1 cellular context compared by ENCODE assay signal in the genomic region with DNA sequence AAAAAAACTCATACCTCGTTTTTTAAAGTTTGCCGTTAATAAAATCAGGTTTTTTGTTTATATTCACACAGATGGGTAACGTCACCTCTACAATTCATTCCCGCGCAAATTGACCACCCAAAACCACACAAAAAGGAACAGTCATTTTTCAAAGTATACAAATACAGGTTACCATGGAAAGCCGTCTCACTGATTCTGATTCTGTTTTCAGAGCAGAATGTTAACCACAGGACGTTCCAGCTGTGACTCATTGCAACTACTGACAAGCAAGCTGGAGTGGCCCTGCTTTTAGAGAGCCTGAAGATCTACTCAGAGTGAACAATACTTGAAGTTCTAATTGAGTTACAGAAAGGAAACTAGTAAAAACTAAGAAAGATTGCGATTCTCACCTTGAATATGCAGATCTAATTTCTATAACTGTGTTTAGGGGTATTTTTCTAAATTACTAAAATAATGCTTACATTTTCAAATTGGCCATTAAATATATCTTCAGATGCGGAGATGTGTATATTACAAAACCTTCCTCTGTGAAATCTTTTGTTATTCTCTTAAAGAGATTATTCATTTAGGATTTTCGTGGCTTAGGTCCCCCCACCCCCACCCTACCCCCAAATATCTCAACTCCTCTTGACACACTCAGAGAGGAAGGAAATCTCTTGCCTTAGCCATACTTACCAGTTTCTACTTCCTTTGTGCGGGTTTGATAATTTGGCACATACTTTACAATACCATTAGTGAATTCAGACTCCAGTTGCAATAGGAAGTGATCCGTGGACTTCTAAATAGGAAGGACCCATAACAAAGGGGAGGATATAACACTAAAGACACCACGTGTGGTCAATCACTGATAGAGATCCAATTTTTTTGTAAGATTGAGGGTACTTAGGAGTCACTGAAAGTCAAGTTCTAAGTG.
TF ChIP-seq lines count a peak whose summit lies in the region.

No MANE protein-coding gene starts in this region.

TF ChIP-seq in GM23338, 12 proteins besides CTCF, POLR2A, EP300 and RAD21 (continued from another document):
- TF ChIP-seq, protein P1, sequence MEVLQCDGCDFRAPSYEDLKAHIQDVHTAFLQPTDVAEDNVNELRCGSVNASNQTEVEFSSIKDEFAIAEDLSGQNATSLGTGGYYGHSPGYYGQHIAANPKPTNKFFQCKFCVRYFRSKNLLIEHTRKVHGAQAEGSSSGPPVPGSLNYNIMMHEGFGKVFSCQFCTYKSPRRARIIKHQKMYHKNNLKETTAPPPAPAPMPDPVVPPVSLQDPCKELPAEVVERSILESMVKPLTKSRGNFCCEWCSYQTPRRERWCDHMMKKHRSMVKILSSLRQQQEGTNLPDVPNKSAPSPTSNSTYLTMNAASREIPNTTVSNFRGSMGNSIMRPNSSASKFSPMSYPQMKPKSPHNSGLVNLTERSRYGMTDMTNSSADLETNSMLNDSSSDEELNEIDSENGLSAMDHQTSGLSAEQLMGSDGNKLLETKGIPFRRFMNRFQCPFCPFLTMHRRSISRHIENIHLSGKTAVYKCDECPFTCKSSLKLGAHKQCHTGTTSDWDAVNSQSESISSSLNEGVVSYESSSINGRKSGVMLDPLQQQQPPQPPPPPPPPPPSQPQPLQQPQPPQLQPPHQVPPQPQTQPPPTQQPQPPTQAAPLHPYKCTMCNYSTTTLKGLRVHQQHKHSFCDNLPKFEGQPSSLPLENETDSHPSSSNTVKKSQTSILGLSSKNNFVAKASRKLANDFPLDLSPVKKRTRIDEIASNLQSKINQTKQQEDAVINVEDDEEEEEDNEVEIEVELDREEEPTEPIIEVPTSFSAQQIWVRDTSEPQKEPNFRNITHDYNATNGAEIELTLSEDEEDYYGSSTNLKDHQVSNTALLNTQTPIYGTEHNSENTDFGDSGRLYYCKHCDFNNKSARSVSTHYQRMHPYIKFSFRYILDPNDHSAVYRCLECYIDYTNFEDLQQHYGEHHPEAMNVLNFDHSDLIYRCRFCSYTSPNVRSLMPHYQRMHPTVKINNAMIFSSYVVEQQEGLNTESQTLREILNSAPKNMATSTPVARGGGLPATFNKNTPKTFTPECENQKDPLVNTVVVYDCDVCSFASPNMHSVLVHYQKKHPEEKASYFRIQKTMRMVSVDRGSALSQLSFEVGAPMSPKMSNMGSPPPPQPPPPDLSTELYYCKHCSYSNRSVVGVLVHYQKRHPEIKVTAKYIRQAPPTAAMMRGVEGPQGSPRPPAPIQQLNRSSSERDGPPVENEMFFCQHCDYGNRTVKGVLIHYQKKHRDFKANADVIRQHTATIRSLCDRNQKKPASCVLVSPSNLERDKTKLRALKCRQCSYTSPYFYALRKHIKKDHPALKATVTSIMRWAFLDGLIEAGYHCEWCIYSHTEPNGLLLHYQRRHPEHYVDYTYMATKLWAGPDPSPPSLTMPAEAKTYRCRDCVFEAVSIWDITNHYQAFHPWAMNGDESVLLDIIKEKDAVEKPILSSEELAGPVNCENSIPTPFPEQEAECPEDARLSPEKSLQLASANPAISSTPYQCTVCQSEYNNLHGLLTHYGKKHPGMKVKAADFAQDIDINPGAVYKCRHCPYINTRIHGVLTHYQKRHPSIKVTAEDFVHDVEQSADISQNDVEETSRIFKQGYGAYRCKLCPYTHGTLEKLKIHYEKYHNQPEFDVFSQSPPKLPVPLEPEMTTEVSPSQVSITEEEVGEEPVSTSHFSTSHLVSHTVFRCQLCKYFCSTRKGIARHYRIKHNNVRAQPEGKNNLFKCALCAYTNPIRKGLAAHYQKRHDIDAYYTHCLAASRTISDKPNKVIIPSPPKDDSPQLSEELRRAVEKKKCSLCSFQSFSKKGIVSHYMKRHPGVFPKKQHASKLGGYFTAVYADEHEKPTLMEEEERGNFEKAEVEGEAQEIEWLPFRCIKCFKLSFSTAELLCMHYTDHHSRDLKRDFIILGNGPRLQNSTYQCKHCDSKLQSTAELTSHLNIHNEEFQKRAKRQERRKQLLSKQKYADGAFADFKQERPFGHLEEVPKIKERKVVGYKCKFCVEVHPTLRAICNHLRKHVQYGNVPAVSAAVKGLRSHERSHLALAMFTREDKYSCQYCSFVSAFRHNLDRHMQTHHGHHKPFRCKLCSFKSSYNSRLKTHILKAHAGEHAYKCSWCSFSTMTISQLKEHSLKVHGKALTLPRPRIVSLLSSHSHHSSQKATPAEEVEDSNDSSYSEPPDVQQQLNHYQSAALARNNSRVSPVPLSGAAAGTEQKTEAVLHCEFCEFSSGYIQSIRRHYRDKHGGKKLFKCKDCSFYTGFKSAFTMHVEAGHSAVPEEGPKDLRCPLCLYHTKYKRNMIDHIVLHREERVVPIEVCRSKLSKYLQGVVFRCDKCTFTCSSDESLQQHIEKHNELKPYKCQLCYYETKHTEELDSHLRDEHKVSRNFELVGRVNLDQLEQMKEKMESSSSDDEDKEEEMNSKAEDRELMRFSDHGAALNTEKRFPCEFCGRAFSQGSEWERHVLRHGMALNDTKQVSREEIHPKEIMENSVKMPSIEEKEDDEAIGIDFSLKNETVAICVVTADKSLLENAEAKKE (CRISPR knock-in tag; IDR thresholded peaks at IDR 0.05): no peak
- TF ChIP-seq STAT1 (IDR thresholded peaks at IDR 0.05; ENCODE audit: unreplicated experiment) (no peak), CREB1 (CRISPR knock-in tag; IDR thresholded peaks at IDR 0.05; ENCODE audit: low read depth) (no peak), POLR2AphosphoS5 (IDR thresholded peaks at IDR 0.05; ENCODE audit: low read depth) (no peak), EZH2phosphoT487 (IDR thresholded peaks at IDR 0.05; ENCODE audit: unreplicated experiment) (no peak), JUNB (IDR thresholded peaks at IDR 0.05; ENCODE audit: unreplicated experiment) (no peak), NANOG (IDR thresholded peaks at IDR 0.05; ENCODE audit: borderline replicate concordance) (no peak), ZNF114 (CRISPR knock-in tag; IDR thresholded peaks at IDR 0.05) (no peak), ZNF331 (CRISPR knock-in tag; IDR thresholded peaks at IDR 0.05; ENCODE audit: low read depth) (no peak)
- TF ChIP-seq, protein P2, sequence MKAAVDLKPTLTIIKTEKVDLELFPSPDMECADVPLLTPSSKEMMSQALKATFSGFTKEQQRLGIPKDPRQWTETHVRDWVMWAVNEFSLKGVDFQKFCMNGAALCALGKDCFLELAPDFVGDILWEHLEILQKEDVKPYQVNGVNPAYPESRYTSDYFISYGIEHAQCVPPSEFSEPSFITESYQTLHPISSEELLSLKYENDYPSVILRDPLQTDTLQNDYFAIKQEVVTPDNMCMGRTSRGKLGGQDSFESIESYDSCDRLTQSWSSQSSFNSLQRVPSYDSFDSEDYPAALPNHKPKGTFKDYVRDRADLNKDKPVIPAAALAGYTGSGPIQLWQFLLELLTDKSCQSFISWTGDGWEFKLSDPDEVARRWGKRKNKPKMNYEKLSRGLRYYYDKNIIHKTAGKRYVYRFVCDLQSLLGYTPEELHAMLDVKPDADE (IDR thresholded peaks at IDR 0.05): no peak
